In genomic region chr17:13599808-13600398, GRCh38 we compare ENCODE assay signal across 12 cellular contexts. TPM values are rescaled to one million over a fixed set of nuclear protein-coding genes. Genes with fewer than 3 reads are reported as not detected.
DNase-seq lines count a peak whose midpoint lies in the region; TF ChIP-seq lines count a peak whose summit lies in the region.
"Had no signal": no experiment of that assay in that cellular context is flagged by ENCODE, and none has a peak within 500 bp of the region (broad histone marks: within the 10 kb centered on the region; RNA-seq: fewer than 3 reads in every experiment).

No MANE protein-coding gene starts in this region.

- H3K27ac ChIP-seq in left ventricle myocardium inferior (replicated peaks) (no peak overlapping the region), right atrium auricular region (no peak overlapping the region), transverse colon (peak overlapping the region in 3 of 4 donors; percentile 28 to 58 (median 53))

- H3K4me1 ChIP-seq in left ventricle myocardium inferior (peaks cover 24% of the 10 kb centered on the region), right atrium auricular region (peaks cover 0 to 15% of the 10 kb centered on the region in 2 donors), transverse colon (peaks cover 0 to 21% (median 9%) of the 10 kb centered on the region in 4 donors)

- peaks cover 69% of the 10 kb centered on the region for H3K27me3 Mint-ChIP-seq in brain

- peaks cover 53% of the 10 kb centered on the region for H3K4me1 Mint-ChIP-seq in brain

- TF ChIP-seq POLR2A in transverse colon (IDR thresholded peaks at IDR 0.05), result no peak

- no peaks in the 10 kb centered on the region for H3K36me3 Mint-ChIP-seq in brain
- H3K36me3 Mint-ChIP-seq: CD4-positive, CD25-positive, alpha-beta regulatory T cell had no signal

- intact Hi-C loops in left ventricle myocardium inferior (cut with micrococcal nuclease), result loop anchor here (5.0 kb wide), 1 partner anchor 702 kb away; the partner anchor contains the start of gene HS3ST3B1
- intact Hi-C loops in transverse colon (cut with DNase I; ENCODE audit: low total_unique reads), result loop anchor here (10.0 kb wide), 1 partner anchor 1325 kb away; no protein-coding TSS in a partner anchor

- H3K27me3 ChIP-seq in left ventricle myocardium inferior (ENCODE audit: low read depth) (peaks cover 62% of the 10 kb centered on the region), right atrium auricular region (peaks cover 14% of the 10 kb centered on the region in 2 donors), transverse colon (peaks cover 84% of the 10 kb centered on the region)

- peak overlapping the region; percentile 49 to 92 (median 80) for H3K4me3 Mint-ChIP-seq in brain

- peak overlapping the region in 4 of 5 experiments; percentile 9 to 90 (median 50) for H3K27ac Mint-ChIP-seq in brain
- H3K27ac Mint-ChIP-seq: CD4-positive, CD25-positive, alpha-beta regulatory T cell had no signal

- H3K36me3 ChIP-seq in left ventricle myocardium inferior (no peaks in the 10 kb centered on the region), right atrium auricular region (no peaks in the 10 kb centered on the region), transverse colon (no peaks in the 10 kb centered on the region)

- 45 to 61% methylated on average over 4 of the region's 4 CpGs for WGBS in transverse colon (ENCODE audit: low coverage in 1 of 2), 2 donors

- no peak for TF ChIP-seq CTCF in left ventricle myocardium inferior (IDR thresholded peaks at IDR 0.05; ENCODE audit: borderline replicate concordance)
- TF ChIP-seq CTCF in right atrium auricular region (IDR thresholded peaks at IDR 0.05), result no peak
- TF ChIP-seq CTCF in brain (conservative IDR thresholded peaks at IDR 0.05), result no peak
- no peak for TF ChIP-seq CTCF in transverse colon (IDR thresholded peaks at IDR 0.05)

- TF ChIP-seq EP300 in transverse colon (IDR thresholded peaks at IDR 0.05; ENCODE audit: low read depth), result no peak

- H3K4me3 ChIP-seq in left ventricle myocardium inferior (peak overlapping the region; percentile 71), right atrium auricular region (peak overlapping the region in 1 of 2 donors; percentile 49), transverse colon (peak overlapping the region in 2 of 4 donors; percentile 32 to 52)

- peaks cover 0 to 5% (median 0%) of the 10 kb centered on the region in 5 experiments for H3K9me3 Mint-ChIP-seq in brain

- H3K9me3 ChIP-seq in left ventricle myocardium inferior (replicated peaks), result no peaks in the 10 kb centered on the region
- H3K9me3 ChIP-seq in right atrium auricular region, result no peaks in the 10 kb centered on the region
- no peaks in the 10 kb centered on the region for H3K9me3 ChIP-seq in transverse colon

- DNase-seq in left ventricle myocardium inferior (no peak), right atrium auricular region (ENCODE audit: low spot score) (no peak), left kidney (ENCODE audit: low read depth, low spot score) (peak; percentile 48), transverse colon (no peak), NCI-H2227 (lab: John Stamatoyannopoulos, UW; ENCODE audit: unreplicated experiment) (no peak), NCI-H1105 treated with DMSO at 0.1 percent for 48 hours (lab: John Stamatoyannopoulos, UW) (no peak), COLO668 (lab: John Stamatoyannopoulos, UW; ENCODE audit: unreplicated experiment) (no peak)
- DNase-seq: activated CD8-positive, alpha-beta memory T cell treated with anti-CD3 and anti-CD28 coated beads, Interleukin-2, amount 50 U/mL, for 48 hours; CD4-positive, CD25-positive, alpha-beta regulatory T cell; dermis blood vessel endothelial cell; NCI-H524 had no signal

- in situ Hi-C loops in transverse colon (cut with MboI; ENCODE audit: low pct_ligation_motif_present in 1 of 4, low pct_unique_long_range_greater_than_20kb in 1 of 4, low sequenced_read_pairs in 3 of 4), result loop anchor here (10.0 to 25.0 kb wide), 5 partner anchors 263 to 1325 kb away; partner anchors contain the start of gene HS3ST3B1 (in 2 of the 4)

RNA-seq across cellular contexts. Expression of gene HS3ST3A1, which starts 1.8 kb away (rescaled TPM):
- total RNA-seq in left ventricle myocardium inferior, result 0.16 TPM
- 1 to 10 TPM in 1 of 2 donors, not detected in 1; 5.6 TPM for total RNA-seq in right atrium auricular region
- polyA plus RNA-seq in brain (ENCODE audit: insufficient read depth, low read depth, low replicate concordance), result 0.32 TPM
- 1 to 10 TPM in 3 of 4 donors, under 1 TPM in 1; 0.41 to 3.6 (median 1.8) TPM for total RNA-seq in transverse colon

Comparison
In these comparisons a context has a peak if more than half of its experiments do, and no peak if none do; other contexts are left out.
1. H3K27ac ChIP-seq: peak in transverse colon (3 of 4); none in left ventricle myocardium inferior (single experiment) and right atrium auricular region (0 of 2).